8 cellular contexts compared by ENCODE assay signal in genomic region chr15:48962662-48963523, GRCh38. TPM values are rescaled to one million over a fixed set of nuclear protein-coding genes. Genes with fewer than 3 reads are reported as not detected.
A peak's percentile ranks its signal among the peaks of the same experiment; 100 is the strongest.
DNase-seq lines count a peak whose midpoint lies in the region; ATAC-seq and TF ChIP-seq lines count a peak whose summit lies in the region.

No MANE protein-coding gene starts in this region.

- no peak for ATAC-seq in activated T-helper 17 cell treated with anti-CD3 and anti-CD28 coated beads, Interleukin-2, amount 50 U/mL, for 72 hours (replicated peaks)
- ATAC-seq in GM18868 (IDR thresholded peaks at IDR 0.05; ENCODE audit: unreplicated experiment) = no peak

- H3K36me3 ChIP-seq in BE2C (no peaks in the 10 kb centered on the region), HEK293 (ENCODE audit: control insufficient read depth in 2 of 2, insufficient read depth in 1 of 2, low read length in 2 of 2) (no peaks in the 10 kb centered on the region), cardiac muscle cell (no peaks in the 10 kb centered on the region)

- peak; percentile 40 for DNase-seq in BE2C
- DNase-seq in cardiac muscle cell (ENCODE audit: low read depth in 1 of 2, low spot score in 1 of 2) = peak; percentile 58 to 62
- DNase-seq in posterior cingulate gyrus = peak in 8 of 10 donors; percentile 23 to 89 (median 35)
- DNase-seq in stimulated activated naive CD4-positive, alpha-beta T cell treated with Interleukin-2 at 50 U/mL for 16 hours (lab: John Stamatoyannopoulos, UW) = no peak
- DNase-seq in NCI-H2196 (lab: John Stamatoyannopoulos, UW; ENCODE audit: unreplicated experiment) = no peak

- H3K9me3 ChIP-seq in BE2C (no peaks in the 10 kb centered on the region), HEK293 (ENCODE audit: control insufficient read depth, insufficient read depth, low read depth, low read length) (no peaks in the 10 kb centered on the region), cardiac muscle cell (ENCODE audit: low read depth) (no peaks in the 10 kb centered on the region)

- no peak for TF ChIP-seq CTCF in BE2C (IDR thresholded peaks at IDR 0.05; ENCODE audit: low read depth, low read length)
- TF ChIP-seq CTCF in HEK293 (tag by site-specific recombination; IDR thresholded peaks at IDR 0.05) = no peak
- TF ChIP-seq CTCF in cardiac muscle cell (IDR thresholded peaks at IDR 0.05; ENCODE audit: low read depth, low read length) = no peak

- no peaks in the 10 kb centered on the region for H3K4me1 ChIP-seq in BE2C
- no peaks in the 10 kb centered on the region for H3K4me1 ChIP-seq in HEK293 (ENCODE audit: control insufficient read depth, insufficient read depth, low read length)
- H3K4me1 ChIP-seq in cardiac muscle cell (ENCODE audit: low read depth) = no peaks in the 10 kb centered on the region

- peak overlapping the region; percentile 76 for H3K4me3 Mint-ChIP-seq in activated T-helper 17 cell treated with anti-CD3 and anti-CD28 coated beads, Interleukin-2, amount 50 U/mL, for 72 hours

- peak overlapping the region; percentile 49; the same call in 1 of the 2 replicates for H3K27ac ChIP-seq in HEK293 (ENCODE audit: extremely low read depth, low read depth, low read length)
- H3K27ac ChIP-seq in cardiac muscle cell = no peak overlapping the region

- H3K4me3 ChIP-seq in BE2C (ENCODE audit: low read depth, low read length) (peak overlapping the region; percentile 81), HEK293 (ENCODE audit: low read depth, low read length) (peak overlapping the region; percentile 44), cardiac muscle cell (peak overlapping the region; percentile 51)

- intact Hi-C loops in posterior cingulate gyrus (cut with DNase I) = loop anchor here (5.0 kb wide), 1 partner anchor 86 kb away; the partner anchor contains the start of gene EID1

- H3K36me3 Mint-ChIP-seq in activated T-helper 17 cell treated with anti-CD3 and anti-CD28 coated beads, Interleukin-2, amount 50 U/mL, for 72 hours (ENCODE audit: low read depth) = no peaks in the 10 kb centered on the region

- POLR2A ChIA-PET in HEK293 (lab: Yijun Ruan, JAX) = interaction anchor here (1.7 kb wide), 1 partner anchor 85 kb away, joined by 13 read pairs; the partner anchor contains the start of gene EID1

- H3K27ac Mint-ChIP-seq in activated T-helper 17 cell treated with anti-CD3 and anti-CD28 coated beads, Interleukin-2, amount 50 U/mL, for 72 hours = no peak overlapping the region

- CTCF ChIA-PET in HEK293 (lab: Yijun Ruan, JAX) = interaction anchor here (2.3 to 4.6 kb wide), 2 partner anchors 12 to 101 kb away, joined by 19 to 34 read pairs; no protein-coding TSS in a partner anchor

- peaks cover 22% of the 10 kb centered on the region for H3K4me1 Mint-ChIP-seq in activated T-helper 17 cell treated with anti-CD3 and anti-CD28 coated beads, Interleukin-2, amount 50 U/mL, for 72 hours

- H3K27me3 ChIP-seq in BE2C (no peaks in the 10 kb centered on the region), cardiac muscle cell (peaks cover 61% of the 10 kb centered on the region)

- no peaks in the 10 kb centered on the region for H3K9me3 Mint-ChIP-seq in activated T-helper 17 cell treated with anti-CD3 and anti-CD28 coated beads, Interleukin-2, amount 50 U/mL, for 72 hours

- H3K27me3 Mint-ChIP-seq in activated T-helper 17 cell treated with anti-CD3 and anti-CD28 coated beads, Interleukin-2, amount 50 U/mL, for 72 hours = peaks cover 29% of the 10 kb centered on the region

TF ChIP-seq in HEK293, 187 proteins besides CTCF, POLR2A, EP300 and RAD21 (continues in another document):
- TF ChIP-seq ZNF501 (tag by site-specific recombination; IDR thresholded peaks at IDR 0.05) = no peak
- no peak for TF ChIP-seq MYNN (tag by site-specific recombination; IDR thresholded peaks at IDR 0.05; ENCODE audit: borderline replicate concordance)
- no peak for TF ChIP-seq ZNF23 (tag by site-specific recombination; IDR thresholded peaks at IDR 0.05; ENCODE audit: borderline replicate concordance)
- TF ChIP-seq ZNF549 (tag by site-specific recombination; IDR thresholded peaks at IDR 0.05) = no peak
- no peak for TF ChIP-seq ZIC2 (tag by site-specific recombination; IDR thresholded peaks at IDR 0.05)
- TF ChIP-seq ZNF629 (tag by site-specific recombination; IDR thresholded peaks at IDR 0.05) = no peak
- peak; percentile 38; the same call in 1 of the 2 replicates for TF ChIP-seq ZNF335 (tag by site-specific recombination; conservative IDR thresholded peaks at IDR 0.05)
- no peak for TF ChIP-seq ZNF18 (tag by site-specific recombination; IDR thresholded peaks at IDR 0.05)
- TF ChIP-seq ZFP3 (tag by site-specific recombination; IDR thresholded peaks at IDR 0.05; ENCODE audit: low read depth) = no peak
- peak; percentile 13; the same call in 1 of the 2 replicates for TF ChIP-seq ZBTB8A (tag by site-specific recombination; IDR thresholded peaks at IDR 0.05)
- no peak for TF ChIP-seq ZNF19 (tag by site-specific recombination; IDR thresholded peaks at IDR 0.05; ENCODE audit: low read depth)
- TF ChIP-seq ZFP41 (tag by site-specific recombination; IDR thresholded peaks at IDR 0.05; ENCODE audit: borderline replicate concordance) = no peak
- TF ChIP-seq ZBTB26 (tag by site-specific recombination; optimal IDR thresholded peaks at IDR 0.05) = peak; percentile 32
- TF ChIP-seq ZNF426 (tag by site-specific recombination; IDR thresholded peaks at IDR 0.05) = no peak
- TF ChIP-seq ZBTB20 (tag by site-specific recombination; IDR thresholded peaks at IDR 0.05) = peak; percentile 48; the same call in 1 of the 2 replicates
- TF ChIP-seq ZNF133 (tag by site-specific recombination; IDR thresholded peaks at IDR 0.05) = no peak
- no peak for TF ChIP-seq ZNF404 (tag by site-specific recombination; IDR thresholded peaks at IDR 0.05)
- no peak for TF ChIP-seq ZNF350 (tag by site-specific recombination; IDR thresholded peaks at IDR 0.05)
- no peak for TF ChIP-seq ZNF558 (tag by site-specific recombination; IDR thresholded peaks at IDR 0.05)
- TF ChIP-seq ZNF768 (tag by site-specific recombination; IDR thresholded peaks at IDR 0.05) = no peak
- no peak for TF ChIP-seq KLF9 (tag by site-specific recombination; IDR thresholded peaks at IDR 0.05; ENCODE audit: low read depth)
- no peak for TF ChIP-seq ZNF555 (tag by site-specific recombination; conservative IDR thresholded peaks at IDR 0.05)
- TF ChIP-seq ZFHX2 (tag by site-specific recombination; conservative IDR thresholded peaks at IDR 0.05) = 0 out of 2 replicates have a peak, but pooled peaks have one; percentile 9
- TF ChIP-seq SP2 (tag by site-specific recombination; IDR thresholded peaks at IDR 0.05) = peak; percentile 23; the same call in 1 of the 2 replicates
- no peak for TF ChIP-seq ZNF585B (tag by site-specific recombination; IDR thresholded peaks at IDR 0.05)
- TF ChIP-seq ZNF174 (tag by site-specific recombination; IDR thresholded peaks at IDR 0.05) = no peak
- TF ChIP-seq ZBTB1 (tag by site-specific recombination; IDR thresholded peaks at IDR 0.05) = no peak
- TF ChIP-seq ZNF514 (tag by site-specific recombination; IDR thresholded peaks at IDR 0.05) = no peak

RNA-seq across cellular contexts. Expression of gene SHC4, which starts 0.8 kb away (rescaled TPM):
- 0.82 TPM for polyA plus RNA-seq in BE2C (2012; ENCODE audit: insufficient read depth, insufficient read length, low read depth)
- 1 to 10 TPM; 1.0 TPM for total RNA-seq in activated T-helper 17 cell treated with anti-CD3 and anti-CD28 coated beads, Interleukin-2, amount 50 U/mL, for 72 hours
- total RNA-seq in cardiac muscle cell = 1.5 and 3.1 TPM in 2 replicates
- 1.3 and 2.8 TPM in 2 replicates for polyA plus RNA-seq in cardiac muscle cell

Comparison
In these comparisons a context has a peak if more than half of its experiments do, and no peak if none do; other contexts are left out.
1. DNase-seq: peak in BE2C (single experiment), cardiac muscle cell (2 of 2) and posterior cingulate gyrus (8 of 10); none in stimulated activated naive CD4-positive, alpha-beta T cell treated with Interleukin-2 at 50 U/mL for 16 hours (single experiment) and NCI-H2196 (single experiment).
2. Peak in every context shown above with its lines, with median percentiles within 50 percentile points of each other: H3K4me3 ChIP-seq.